In genomic region chr1:41492341-41492848, GRCh38 we compare ENCODE assay signal across 8 cellular contexts. TPM values are rescaled to one million over a fixed set of nuclear protein-coding genes. Genes with fewer than 3 reads are reported as not detected.
DNase-seq lines count a peak whose midpoint lies in the region; ATAC-seq, FAIRE-seq and TF ChIP-seq lines count a peak whose summit lies in the region.

No MANE protein-coding gene starts in this region.

- no peak overlapping the region for H3K4me3 ChIP-seq in kidney (ENCODE audit: low read length in 2 of 2)

- H3K27me3 Mint-ChIP-seq in Calu3 (ENCODE audit: unreplicated experiment) = peaks cover 14% of the 10 kb centered on the region
- H3K27me3 Mint-ChIP-seq in activated CD8-positive, alpha-beta T cell treated with anti-CD3 and anti-CD28 coated beads for 36 hours = peaks cover 25% of the 10 kb centered on the region

- BruUV-seq in Calu3 (replicated peaks; lab: Mats Ljungman, UMichigan) = no TSS peak

- H3K4me1 ChIP-seq in kidney (ENCODE audit: control insufficient read depth in 1 of 2, insufficient read depth in 1 of 2, low read depth in 1 of 2, low read length in 2 of 2) = peaks cover 11 to 22% of the 10 kb centered on the region in 2 donors

- no peaks in the 10 kb centered on the region for H3K9me3 ChIP-seq in kidney (ENCODE audit: control insufficient read depth in 1 of 2, low read length in 2 of 2)

- H3K9me3 Mint-ChIP-seq in Calu3 (ENCODE audit: low read depth, unreplicated experiment) = peaks cover 5% of the 10 kb centered on the region
- H3K9me3 Mint-ChIP-seq in activated CD8-positive, alpha-beta T cell treated with anti-CD3 and anti-CD28 coated beads for 36 hours = no peaks in the 10 kb centered on the region

- POLR2A ChIA-PET in activated CD8-positive, alpha-beta T cell treated with anti-CD3 and anti-CD28 coated beads for 36 hours (lab: Charles Lee) = no interaction called here

- peaks cover 9% of the 10 kb centered on the region for H3K4me1 Mint-ChIP-seq in Calu3 (ENCODE audit: low read depth, unreplicated experiment)
- H3K4me1 Mint-ChIP-seq in activated CD8-positive, alpha-beta T cell treated with anti-CD3 and anti-CD28 coated beads for 36 hours (ENCODE audit: low read depth) = peaks cover 6% of the 10 kb centered on the region

- intact Hi-C loops in Calu3 (cut with micrococcal nuclease; ENCODE audit: unreplicated experiment) (no loop called here), kidney (cut with DNase I) (no loop called here)
- intact Hi-C loops in activated CD8-positive, alpha-beta T cell treated with anti-CD3 and anti-CD28 coated beads for 36 hours (cut with micrococcal nuclease) = no loop called here

- peaks cover 18% of the 10 kb centered on the region for H3K36me3 Mint-ChIP-seq in Calu3 (ENCODE audit: insufficient read depth, unreplicated experiment)
- H3K36me3 Mint-ChIP-seq in activated CD8-positive, alpha-beta T cell treated with anti-CD3 and anti-CD28 coated beads for 36 hours (ENCODE audit: low read depth) = no peaks in the 10 kb centered on the region

- no peak for FAIRE-seq in kidney (lab: Jason Lieb, UNC)

- H3K9ac ChIP-seq in kidney (ENCODE audit: low read length in 2 of 2) = no peak overlapping the region

- TF ChIP-seq CTCF in Calu3 (IDR thresholded peaks at IDR 0.05; ENCODE audit: unreplicated experiment) (peak; percentile 53), kidney (IDR thresholded peaks at IDR 0.05; ENCODE audit: borderline replicate concordance, extremely low read depth, insufficient read depth) (peak; percentile 30)
- peak; percentile 67 for TF ChIP-seq CTCF in activated CD8-positive, alpha-beta T cell treated with anti-CD3 and anti-CD28 coated beads for 36 hours (IDR thresholded peaks at IDR 0.05)

- no peak overlapping the region for H3K27ac Mint-ChIP-seq in Calu3 (ENCODE audit: unreplicated experiment)
- H3K27ac Mint-ChIP-seq in activated CD8-positive, alpha-beta T cell treated with anti-CD3 and anti-CD28 coated beads for 36 hours = no peak overlapping the region

- DNase-seq in Calu3 (peak; percentile 65), HT-29 (ENCODE audit: low spot score) (peak; percentile 69), kidney (peak; percentile 52), KG1 (lab: John Stamatoyannopoulos, UW) (no peak), cerebellar nuclear complex (lab: John Stamatoyannopoulos, UW) (no peak), NCI-H1417 treated with DMSO at 0.1 percent for 48 hours (lab: John Stamatoyannopoulos, UW) (no peak)
- peak; percentile 63 for DNase-seq in activated CD8-positive, alpha-beta T cell treated with anti-CD3 and anti-CD28 coated beads for 36 hours

- peak; percentile 46 for ATAC-seq in activated CD8-positive, alpha-beta T cell treated with anti-CD3 and anti-CD28 coated beads for 36 hours
- ATAC-seq in HG02852 (IDR thresholded peaks at IDR 0.05; ENCODE audit: unreplicated experiment) = no peak

- no peaks in the 10 kb centered on the region for H3K36me3 ChIP-seq in kidney (ENCODE audit: control insufficient read depth in 1 of 2, insufficient read depth in 2 of 2, low read length in 2 of 2)

- CTCF ChIA-PET in Calu3 (lab: Charles Lee) = interaction anchor here (1.1 to 3.9 kb wide), 4 partner anchors 8 to 23 kb away, joined by 3 to 27 read pairs (median 5); no protein-coding TSS in a partner anchor
- CTCF ChIA-PET in activated CD8-positive, alpha-beta T cell treated with anti-CD3 and anti-CD28 coated beads for 36 hours (lab: Charles Lee) = interaction anchor here (0.6 to 3.8 kb wide), 17 partner anchors 8 to 944 kb away, joined by 3 to 15 read pairs (median 3); partner anchors contain the start of gene EDN2

- H3K27ac ChIP-seq in kidney (ENCODE audit: low read depth in 2 of 2, low read length in 2 of 2) = no peak overlapping the region

- no peak overlapping the region for H3K4me3 Mint-ChIP-seq in Calu3 (ENCODE audit: low read depth, unreplicated experiment)
- no peak overlapping the region for H3K4me3 Mint-ChIP-seq in activated CD8-positive, alpha-beta T cell treated with anti-CD3 and anti-CD28 coated beads for 36 hours

RNA-seq across cellular contexts. Expression of gene EDN2, which starts 7.9 kb away (rescaled TPM):
- total RNA-seq in Calu3 (2022) (0.28 TPM in 1 of 2 replicates, not detected in the other), kidney (2.9 TPM)
- total RNA-seq in HT-29 (2014; rRNA removed; shearing (Covaris generic)) = 0.37 and 0.46 TPM in 2 replicates
- not detected for total RNA-seq in activated CD8-positive, alpha-beta T cell treated with anti-CD3 and anti-CD28 coated beads for 36 hours
- polyA plus RNA-seq in kidney (ENCODE audit: insufficient read depth, low read depth, low replicate concordance) = 2.3 TPM

Comparison
In these comparisons a context has a peak if more than half of its experiments do, and no peak if none do; other contexts are left out.
1. DNase-seq: peak in Calu3 (single experiment), HT-29 (single experiment), activated CD8-positive, alpha-beta T cell treated with anti-CD3 and anti-CD28 coated beads for 36 hours (single experiment) and kidney (single experiment); none in KG1 (single experiment), cerebellar nuclear complex (0 of 2) and NCI-H1417 treated with DMSO at 0.1 percent for 48 hours (single experiment).
2. Peak in every context shown above with its lines, with median percentiles within 50 percentile points of each other: CTCF ChIP-seq.